Comparison of ENCODE assay signal across 22 cellular contexts in genomic region chr10:96820730-96821129, GRCh38. TPM values are rescaled to one million over a fixed set of nuclear protein-coding genes. Genes with fewer than 3 reads are reported as not detected.
A peak's percentile ranks its signal among the peaks of the same experiment; 100 is the strongest.
DNase-seq lines count a peak whose midpoint lies in the region; ATAC-seq, FAIRE-seq and TF ChIP-seq lines count a peak whose summit lies in the region.
"Had no signal": no experiment of that assay in that cellular context is flagged by ENCODE, and none has a peak within 500 bp of the region (broad histone marks: within the 10 kb centered on the region; RNA-seq: fewer than 3 reads in every experiment).

No MANE protein-coding gene starts in this region.

- no peak for TF ChIP-seq RAD21 in GM12878 (IDR thresholded peaks at IDR 0.05; ENCODE audit: insufficient read depth, low read depth, low read length)

- no peak overlapping the region for H3K4me2 ChIP-seq in GM12878 (ENCODE audit: control insufficient read depth, insufficient read depth)

- H3K4me1 ChIP-seq in Panc1 (ENCODE audit: control insufficient read depth, insufficient read depth, low read length) (no peaks in the 10 kb centered on the region), GM12878 (ENCODE audit: control insufficient read depth, insufficient read depth, low read length) (no peaks in the 10 kb centered on the region)
- H3K4me1 ChIP-seq: BE2C, Caco-2 had no signal

- TF ChIP-seq POLR2A in GM12878 (IDR thresholded peaks at IDR 0.05; ENCODE audit: low read depth, low read length), result no peak

- H3K36me3 ChIP-seq in Panc1 (ENCODE audit: control insufficient read depth, insufficient read depth, low read length), result no peaks in the 10 kb centered on the region
- H3K36me3 ChIP-seq in GM12878 (ENCODE audit: control insufficient read depth in 2 of 2, insufficient read depth in 2 of 2, low read length in 1 of 2), result no peaks in the 10 kb centered on the region
- H3K36me3 ChIP-seq: BE2C had no signal

- SMC1A ChIA-PET in GM12878 (lab: Charles Lee; ENCODE audit: uncharacterized antibody, unreplicated experiment), result interaction anchor here (1.2 to 1.8 kb wide), 2 partner anchors 17 to 31 kb away, joined by 4 to 5 read pairs; no protein-coding TSS in a partner anchor

- TF ChIP-seq CTCF in Panc1 (IDR thresholded peaks at IDR 0.05) (no peak), GM12878 (IDR thresholded peaks at IDR 0.05 in 2 of 3, conservative IDR thresholded peaks at IDR 0.05 in 1 of 3; ENCODE audit: control insufficient read depth in 2 of 3, extremely low read depth in 1 of 3, insufficient read depth in 1 of 3, low read depth in 3 of 3, low read length in 3 of 3) (no peak)

- no peak overlapping the region for H3K4me3 ChIP-seq in Panc1 (ENCODE audit: low read depth in 2 of 2, low read length in 2 of 2)
- no peak overlapping the region for H3K4me3 ChIP-seq in GM12878

- intact Hi-C loops in Panc1 (cut with micrococcal nuclease; ENCODE audit: unreplicated experiment) (no loop called here), GM12878 (cut with micrococcal nuclease; ENCODE audit: unreplicated experiment) (no loop called here), left colon (cut with DNase I, micrococcal nuclease) (no loop called here)

- DNase-seq in Panc1 (ENCODE audit: low read depth, low spot score) (no peak), GM12878 (ENCODE audit: low read depth, low spot score) (no peak), left colon (no peak), mucosa of gallbladder (ENCODE audit: low spot score) (peak; percentile 34), NAMALWA (ENCODE audit: low spot score) (no peak), NCI-H510A treated with DMSO at 0.1 percent for 48 hours (lab: John Stamatoyannopoulos, UW) (no peak)
- DNase-seq: ACHN; BE2C; C1 segment of cervical spinal cord; Caco-2; CD4-positive, alpha-beta T cell; GOT3; H7; HFFc6 had no signal

- H4K20me1 ChIP-seq in GM12878 (ENCODE audit: control insufficient read depth, insufficient read depth), result no peaks in the 10 kb centered on the region

- no peaks in the 10 kb centered on the region for H3K9me3 ChIP-seq in Panc1 (ENCODE audit: control insufficient read depth, insufficient read depth, low read depth, low read length)
- no peaks in the 10 kb centered on the region for H3K9me3 ChIP-seq in GM12878 (replicated peaks; ENCODE audit: control insufficient read depth, insufficient read depth, low read length)
- H3K9me3 ChIP-seq: BE2C, Caco-2 had no signal

- CTCF ChIA-PET in Panc1 (lab: Charles Lee) (interaction anchor here (0.6 kb wide), 1 partner anchor 180 kb away, joined by 3 read pairs; no protein-coding TSS in a partner anchor), GM12878 (lab: Yijun Ruan, JAX) (interaction anchor here (1.0 to 1.6 kb wide), 2 partner anchors 179 to 217 kb away, joined by 3 read pairs; no protein-coding TSS in a partner anchor)

- H3K79me2 ChIP-seq in GM12878 (ENCODE audit: control insufficient read depth, insufficient read depth, low read length), result no peaks in the 10 kb centered on the region

- ATAC-seq in Panc1 (peak; percentile 51; the same call in 1 of the 2 replicates), GM12878 (no peak), left colon (peak; percentile 55), HG03280 (IDR thresholded peaks at IDR 0.05; ENCODE audit: unreplicated experiment) (no peak), GM19452 (IDR thresholded peaks at IDR 0.05; ENCODE audit: unreplicated experiment) (no peak)
- ATAC-seq: HCT116 had no signal

- BruUV-seq in Panc1 (replicated peaks; lab: Mats Ljungman, UMichigan) (no TSS peak), GM12878 (replicated peaks; lab: Mats Ljungman, UMichigan) (no TSS peak)

- POLR2A ChIA-PET in Panc1 (lab: Charles Lee), result no interaction called here
- POLR2A ChIA-PET in GM12878 (lab: Charles Lee), result no interaction called here

- RAD21 ChIA-PET in GM12878 (lab: Charles Lee; ENCODE audit: unreplicated experiment), result interaction anchor here (0.9 kb wide), 1 partner anchor 178 kb away, joined by 3 read pairs; no protein-coding TSS in a partner anchor

- H3K27me3 ChIP-seq in Panc1 (ENCODE audit: control insufficient read depth, insufficient read depth, low read length) (no peaks in the 10 kb centered on the region), GM12878 (replicated peaks in 1 of 2; ENCODE audit: control insufficient read depth in 2 of 2, insufficient read depth in 2 of 2, low read length in 1 of 2) (no peaks in the 10 kb centered on the region; a peak in 1 of 4 replicates)
- H3K27me3 ChIP-seq: BE2C had no signal

- in situ Hi-C loops in Panc1 (cut with HindIII; ENCODE audit: low pct_unique_long_range_greater_than_20kb, low sequenced_read_pairs) (no loop called here), GM12878 (cut with MboI) (loop anchor here (10.0 kb wide), 1 partner anchor 426 kb away; no protein-coding TSS in a partner anchor)

- 52% methylated on average over 7 of the region's 7 CpGs for WGBS in GM12878 (ENCODE audit: insufficient coverage, insufficient replicate concordance, low lambda C conversion rate, missing lambda C conversion rate)

- peak; percentile 41 for FAIRE-seq in GM12878 (lab: Jason Lieb, UNC)
- FAIRE-seq: A204.1, D721Med, G401.6, GM12892, GM18507 had no signal

- no peak overlapping the region for H3K9ac ChIP-seq in GM12878 (ENCODE audit: control insufficient read depth, insufficient read depth, low read length)

- H3K27ac ChIP-seq in Panc1 (ENCODE audit: low read length), result no peak overlapping the region
- H3K27ac ChIP-seq in GM12878 (ENCODE audit: control insufficient read depth, insufficient read depth), result no peak overlapping the region

- TF ChIP-seq EP300 in GM12878 (IDR thresholded peaks at IDR 0.05; ENCODE audit: borderline replicate concordance in 1 of 2, control insufficient read depth in 1 of 2, low read depth in 2 of 2, low read length in 2 of 2), result no peak

- H2AFZ ChIP-seq in GM12878 (ENCODE audit: control insufficient read depth, low read depth, low read length), result no peak overlapping the region

TF ChIP-seq in GM12878, 131 proteins besides CTCF, POLR2A, EP300 and RAD21 (continues in another document):
- TF ChIP-seq SIN3A (IDR thresholded peaks at IDR 0.05; ENCODE audit: low read depth, low read length) (no peak), CBX5 (IDR thresholded peaks at IDR 0.05; ENCODE audit: low read depth) (no peak), MAX (IDR thresholded peaks at IDR 0.05; ENCODE audit: low read depth, low read length) (no peak), GABPA (IDR thresholded peaks at IDR 0.05; ENCODE audit: low read depth) (no peak), ZNF384 (IDR thresholded peaks at IDR 0.05; ENCODE audit: borderline replicate concordance, low read depth, low read length) (no peak), BCLAF1 (IDR thresholded peaks at IDR 0.05) (no peak), ATF3 (IDR thresholded peaks at IDR 0.05; ENCODE audit: borderline replicate concordance, extremely low read depth, low read depth, low read length) (no peak)

RNA-seq across cellular contexts. Expression of gene LCOR, which starts 11.4 kb away (rescaled TPM):
- total RNA-seq in Panc1 (2021; ENCODE audit: unreplicated experiment), result 58.0 TPM
- polyA plus RNA-seq in Panc1 (2012; ENCODE audit: insufficient read length), result 7.9 TPM
- 164 and 167 TPM in 2 replicates for total RNA-seq in GM12878 (2013; cell fraction: nucleolus; rRNA removed)
- total RNA-seq in GM12878 (2014; rRNA removed), result 11.2 and 16.2 TPM in 2 replicates
- total RNA-seq in GM12878 (2014; rRNA removed; fragmentation: Illumina TruSeq; extraction: Trizol), result 17.8 and 19.2 TPM in 2 replicates
- 18.9 and 22.0 TPM in 2 replicates for total RNA-seq in GM12878 (2021)
- 18.1 TPM for polyA plus RNA-seq in GM12878 (2011; ENCODE audit: low read depth)
- polyA plus RNA-seq in GM12878 (2011; rRNA removed), result 18.0 and 24.9 TPM in 2 replicates
- 6.8 and 12.2 TPM in 2 replicates for polyA plus RNA-seq in GM12878 (2011; cell fraction: cytosol; rRNA removed)
- 19.2 and 25.2 TPM in 2 replicates for polyA plus RNA-seq in GM12878 (2011; cell fraction: nucleus; rRNA removed)
- 8.0 TPM in 2 replicates for polyA plus RNA-seq in GM12878 (2012)
- 10.2 and 16.0 TPM in 2 replicates for polyA plus RNA-seq in GM12878 (2014; fragmentation: Illumina TruSeq; extraction: Trizol)
- 1 to 10 TPM; 1.6 to 6.1 TPM for polyA plus RNA-seq in GM12878 (2014; fragmentation: Nextera tagmentation; extraction: Ambion mirVana)
- 5.2 and 6.6 TPM in 2 replicates for polyA plus RNA-seq in GM12878 (2014; rRNA removed)
- polyA plus RNA-seq in GM12878 (2016; fragmentation: Nextera tagmentation; extraction: Ambion mirVana), result 10 to 100 TPM; 15.3 to 16.9 TPM
- 34.7 and 38.0 TPM in 2 replicates for polyA minus RNA-seq in GM12878 (2011; rRNA and poly(A)+ RNA removed)
- 9.0 and 13.2 TPM in 2 replicates for polyA minus RNA-seq in GM12878 (2011; cell fraction: cytosol; rRNA and poly(A)+ RNA removed)
- polyA minus RNA-seq in GM12878 (2011; cell fraction: nucleus; rRNA and poly(A)+ RNA removed), result 35.9 and 66.6 TPM in 2 replicates
- 10 to 100 TPM; 82.4 to 93.7 TPM for total RNA-seq in left colon
- 56.0 TPM for total RNA-seq in mucosa of gallbladder

Comparison
In these comparisons a context has a peak if more than half of its experiments do, and no peak if none do; other contexts are left out.
1. ATAC-seq: peak in Panc1 (single experiment) and left colon (single experiment); none in GM12878 (single experiment), HG03280 (single experiment) and GM19452 (single experiment).